In the genomic region with DNA sequence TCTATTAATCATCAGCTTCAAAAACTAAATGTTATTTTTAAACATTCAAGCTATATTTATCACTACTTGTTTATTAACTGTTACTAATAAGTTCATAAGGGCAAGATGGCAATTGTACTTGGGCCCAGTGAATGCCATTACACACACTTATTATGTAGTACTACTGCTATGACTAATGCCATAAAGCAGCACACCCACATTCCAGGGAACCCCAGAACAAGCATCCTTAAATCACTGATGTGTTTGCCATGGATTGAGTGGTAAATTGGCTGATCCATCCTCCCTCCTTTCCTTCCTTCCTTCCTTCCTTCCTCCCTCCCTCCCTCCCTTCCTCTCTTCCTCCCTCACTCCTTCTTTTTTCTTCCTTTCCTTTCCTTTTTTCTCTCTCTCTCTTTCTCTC, we compare ENCODE assay signal across 18 cellular contexts. TPM values are rescaled to one million over a fixed set of nuclear protein-coding genes. Genes with fewer than 3 reads are reported as not detected.
DNase-seq lines count a peak whose midpoint lies in the region; ATAC-seq, FAIRE-seq and TF ChIP-seq lines count a peak whose summit lies in the region.
"Had no signal": no experiment of that assay in that cellular context is flagged by ENCODE, and none has a peak within 500 bp of the region (broad histone marks: within the 10 kb centered on the region; RNA-seq: fewer than 3 reads in every experiment).

No MANE protein-coding gene starts in this region.

- no peak overlapping the region for H3K18ac ChIP-seq in IMR-90 (ENCODE audit: low read depth, low read length)

- no peak overlapping the region for H2BK5ac ChIP-seq in IMR-90 (ENCODE audit: low read depth, low read length, poor library complexity, severe bottlenecking)

- H3K4me2 ChIP-seq in IMR-90 (ENCODE audit: low read depth, low read length), result no peak overlapping the region
- H3K4me2 ChIP-seq in K562 (ENCODE audit: insufficient read depth, low read length), result no peak overlapping the region
- H3K4me2 ChIP-seq: PC-9 had no signal

- intact Hi-C loops in IMR-90 (cut with micrococcal nuclease) (loop anchor here (5.0 kb wide), 2 partner anchors 153 to 268 kb away; no protein-coding TSS in a partner anchor), K562 (cut with micrococcal nuclease) (loop anchor here (5.0 kb wide), 1 partner anchor 38 kb away; no protein-coding TSS in a partner anchor), esophagus muscularis mucosa (cut with DNase I) (no loop called here)

- H3K9ac ChIP-seq in IMR-90 (ENCODE audit: low read depth, low read length), result no peak overlapping the region
- H3K9ac ChIP-seq in K562 (ENCODE audit: insufficient read depth in 1 of 2, low read depth in 2 of 2, low read length in 2 of 2), result no peak overlapping the region

- no peak for TF ChIP-seq POLR2A in IMR-90 (IDR thresholded peaks at IDR 0.05; ENCODE audit: low read depth, low read length)
- no peak for TF ChIP-seq POLR2A in K562 (conservative IDR thresholded peaks at IDR 0.05)
- TF ChIP-seq POLR2A in esophagus muscularis mucosa (IDR thresholded peaks at IDR 0.05; ENCODE audit: low read depth), result no peak

- FAIRE-seq in K562 (lab: Jason Lieb, UNC) (no peak), urothelium cell line (lab: Jason Lieb, UNC) (no peak)
- FAIRE-seq: G401.6 had no signal

- no peak for TF ChIP-seq CTCF in AG10803 (conservative IDR thresholded peaks at IDR 0.05; ENCODE audit: low read length)
- no peak for TF ChIP-seq CTCF in IMR-90 (conservative IDR thresholded peaks at IDR 0.05; ENCODE audit: low read depth, low read length)
- no peak for TF ChIP-seq CTCF in K562 (IDR thresholded peaks at IDR 0.05 in 2 of 3, conservative IDR thresholded peaks at IDR 0.05 in 1 of 3; ENCODE audit: insufficient read depth in 2 of 3, low read depth in 1 of 3, low read length in 3 of 3)
- no peak for TF ChIP-seq CTCF in esophagus muscularis mucosa (IDR thresholded peaks at IDR 0.05)

- H4K8ac ChIP-seq in IMR-90 (ENCODE audit: low read depth in 2 of 2, low read length in 2 of 2), result no peak overlapping the region

- no peaks in the 10 kb centered on the region for H3K4me1 Mint-ChIP-seq in activated naive CD8-positive, alpha-beta T cell treated with anti-CD3 and anti-CD28 coated beads for 36 hours
- H3K4me1 Mint-ChIP-seq: activated B cell treated with CpG ODN at 0.5 μM for 24 hours had no signal

- no peak for TF ChIP-seq EP300 in K562 (IDR thresholded peaks at IDR 0.05; ENCODE audit: low read length)
- TF ChIP-seq EP300 in esophagus muscularis mucosa (IDR thresholded peaks at IDR 0.05), result no peak

- no peaks in the 10 kb centered on the region for H3K27me3 Mint-ChIP-seq in activated naive CD8-positive, alpha-beta T cell treated with anti-CD3 and anti-CD28 coated beads for 36 hours
- H3K27me3 Mint-ChIP-seq: stimulated activated naive CD8-positive, alpha-beta T cell treated with anti-CD3 and anti-CD28 coated beads, Interleukin-15, Interleukin-2, amounts not matched to agents 100 ng/mL and 50 ng/mL, for 24 hours had no signal

- TF ChIP-seq RAD21 in IMR-90 (IDR thresholded peaks at IDR 0.05; ENCODE audit: low read length) (no peak), K562 (CRISPR knock-in tag; conservative IDR thresholded peaks at IDR 0.05 in 1 of 2, IDR thresholded peaks at IDR 0.05 in 1 of 2) (no peak)

- H3K4ac ChIP-seq in IMR-90 (ENCODE audit: low read depth, low read length), result peak overlapping the region; percentile 36; the same call in 1 of the 2 replicates

- H3K4me1 ChIP-seq in IMR-90 (ENCODE audit: control insufficient read depth, insufficient read depth, low read length) (peaks cover 3% of the 10 kb centered on the region), K562 (replicated peaks in 1 of 2; ENCODE audit: control insufficient read depth in 2 of 2, insufficient read depth in 2 of 2, low read length in 2 of 2) (no peaks in the 10 kb centered on the region), esophagus muscularis mucosa (no peaks in the 10 kb centered on the region)
- H3K4me1 ChIP-seq: lower lobe of right lung had no signal

- no peak overlapping the region for H3K4me3 Mint-ChIP-seq in activated naive CD8-positive, alpha-beta T cell treated with anti-CD3 and anti-CD28 coated beads for 36 hours
- H3K4me3 Mint-ChIP-seq: activated B cell treated with CpG ODN at 0.5 μM for 24 hours; natural killer cell treated with Interleukin-12 subunit alpha and Interleukin-12 subunit beta and Interleukin-15 and Interleukin-18, amount 100 ng/mL, for 72 hours; stimulated activated naive CD8-positive, alpha-beta T cell treated with anti-CD3 and anti-CD28 coated beads, Interleukin-15, Interleukin-2, amounts not matched to agents 100 ng/mL and 50 ng/mL, for 24 hours had no signal

- peaks cover 2% of the 10 kb centered on the region for H3K36me3 Mint-ChIP-seq in activated naive CD8-positive, alpha-beta T cell treated with anti-CD3 and anti-CD28 coated beads for 36 hours
- H3K36me3 Mint-ChIP-seq: natural killer cell treated with Interleukin-12 subunit alpha and Interleukin-12 subunit beta and Interleukin-15 and Interleukin-18, amount 100 ng/mL, for 72 hours had no signal

- no peak overlapping the region for H3K56ac ChIP-seq in IMR-90 (ENCODE audit: extremely low read depth, insufficient read depth, low read length)

- no peaks in the 10 kb centered on the region for H3K79me1 ChIP-seq in IMR-90 (ENCODE audit: low read depth in 1 of 2, low read length in 2 of 2)

- H3K4me3 ChIP-seq in AG10803 (ENCODE audit: low read length) (no peak overlapping the region), IMR-90 (ENCODE audit: insufficient read depth, low read depth, low read length) (no peak overlapping the region), K562 (no peak overlapping the region), esophagus muscularis mucosa (no peak overlapping the region)
- H3K4me3 ChIP-seq: ascending aorta, dorsolateral prefrontal cortex, lower lobe of right lung, PC-9 had no signal

- H2AK9ac ChIP-seq in IMR-90 (replicated peaks; ENCODE audit: low read depth, low read length, poor library complexity), result no peak overlapping the region

- H2AFZ ChIP-seq in IMR-90 (replicated peaks; ENCODE audit: low read length, poor library complexity) (no peak overlapping the region), K562 (ENCODE audit: low read depth, low read length) (no peak overlapping the region)
- H2AFZ ChIP-seq: PC-9 had no signal

- POLR2A ChIA-PET in IMR-90 (lab: Charles Lee; ENCODE audit: unreplicated experiment) (interaction anchor here (0.6 kb wide), 1 partner anchor 114 kb away, joined by 8 read pairs; no protein-coding TSS in a partner anchor), K562 (lab: Yijun Ruan, JAX) (no interaction called here)

- H3K9me3 ChIP-seq in IMR-90 (ENCODE audit: control insufficient read depth, insufficient read depth, low read length) (no peaks in the 10 kb centered on the region), K562 (replicated peaks; ENCODE audit: control insufficient read depth, insufficient read depth, low read depth, low read length) (no peaks in the 10 kb centered on the region), esophagus muscularis mucosa (no peaks in the 10 kb centered on the region)
- H3K9me3 ChIP-seq: ascending aorta, lower lobe of right lung had no signal

- H3K27ac ChIP-seq in IMR-90 (ENCODE audit: insufficient read depth, low read length) (no peak overlapping the region), K562 (ENCODE audit: extremely low read depth, low read depth, low read length) (no peak overlapping the region), esophagus muscularis mucosa (replicated peaks in 1 of 4) (no peak overlapping the region)
- H3K27ac ChIP-seq: ascending aorta, dorsolateral prefrontal cortex, lower lobe of right lung, PC-9 had no signal

- ATAC-seq in IMR-90 (ENCODE audit: low read depth) (peak; percentile 37; the same call in 1 of the 2 replicates), K562 (no peak)
- ATAC-seq in activated CD4-positive, CD25-positive, alpha-beta regulatory T cell treated with anti-CD3 and anti-CD28 coated beads, Interleukin-2, amount 50 U/mL, for 24 hours, result no peak
- ATAC-seq: lower lobe of right lung; natural killer cell treated with Interleukin-12 subunit alpha and Interleukin-12 subunit beta and Interleukin-15 and Interleukin-18, amount 100 ng/mL, for 72 hours had no signal

- H3K9me3 Mint-ChIP-seq in activated naive CD8-positive, alpha-beta T cell treated with anti-CD3 and anti-CD28 coated beads for 36 hours, result peaks cover 1% of the 10 kb centered on the region
- H3K9me3 Mint-ChIP-seq: natural killer cell treated with Interleukin-12 subunit alpha and Interleukin-12 subunit beta and Interleukin-15 and Interleukin-18, amount 100 ng/mL, for 72 hours; stimulated activated naive CD8-positive, alpha-beta T cell treated with anti-CD3 and anti-CD28 coated beads, Interleukin-15, Interleukin-2, amounts not matched to agents 100 ng/mL and 50 ng/mL, for 24 hours had no signal

- no peaks in the 10 kb centered on the region for H3K36me3 ChIP-seq in IMR-90 (ENCODE audit: control insufficient read depth, insufficient read depth, low read length)
- H3K36me3 ChIP-seq in K562 (ENCODE audit: control insufficient read depth, insufficient read depth, low read length), result no peaks in the 10 kb centered on the region
- H3K36me3 ChIP-seq in esophagus muscularis mucosa, result no peaks in the 10 kb centered on the region
- H3K36me3 ChIP-seq: ascending aorta, lower lobe of right lung had no signal

- no peaks in the 10 kb centered on the region for H3K27me3 ChIP-seq in IMR-90 (ENCODE audit: control insufficient read depth, insufficient read depth, low read length)
- peaks cover 0 to 1% of the 10 kb centered on the region in 2 experiments; a peak in 2 of 5 replicates for H3K27me3 ChIP-seq in K562 (ENCODE audit: control insufficient read depth in 2 of 2, insufficient read depth in 2 of 2, low read length in 2 of 2)
- H3K27me3 ChIP-seq in esophagus muscularis mucosa, result no peaks in the 10 kb centered on the region
- H3K27me3 ChIP-seq: ascending aorta had no signal

- no peak overlapping the region for H3K14ac ChIP-seq in IMR-90 (replicated peaks; ENCODE audit: low read depth, low read length)

- H4K20me1 ChIP-seq in IMR-90 (ENCODE audit: insufficient read depth, low read length) (no peaks in the 10 kb centered on the region), K562 (replicated peaks; ENCODE audit: control insufficient read depth, insufficient read depth, low read length) (no peaks in the 10 kb centered on the region)

- H2BK120ac ChIP-seq in IMR-90 (ENCODE audit: low read depth, low read length), result no peak overlapping the region

- in situ Hi-C loops in IMR-90 (cut with MboI; ENCODE audit: low sequenced_read_pairs), result no loop called here
- in situ Hi-C loops in K562 (cut with MboI), result no loop called here

- H3K9me1 ChIP-seq in IMR-90 (ENCODE audit: insufficient read depth, low read length) (peaks cover 5% of the 10 kb centered on the region), K562 (ENCODE audit: control insufficient read depth, insufficient read depth, low read length) (no peaks in the 10 kb centered on the region)

- H3K79me2 ChIP-seq in K562 (ENCODE audit: control insufficient read depth, insufficient read depth, low read length), result no peaks in the 10 kb centered on the region

- no TSS peak for BruUV-seq in IMR-90 (replicated peaks; lab: Mats Ljungman, UMichigan)
- no TSS peak for BruUV-seq in K562 (replicated peaks; lab: Mats Ljungman, UMichigan)

- H3K23ac ChIP-seq in IMR-90 (ENCODE audit: low read depth, low read length), result no peak overlapping the region

- H2BK15ac ChIP-seq in IMR-90 (ENCODE audit: low read depth, low read length), result no peak overlapping the region

- H4K5ac ChIP-seq in IMR-90 (ENCODE audit: low read depth, low read length), result no peak overlapping the region

- peak overlapping the region; percentile 48; the same call in 1 of the 2 replicates for H2AK5ac ChIP-seq in IMR-90 (ENCODE audit: low read depth, low read length)

- DNase-seq in AG10803 (ENCODE audit: low read depth), result peak; percentile 56
- DNase-seq in IMR-90, result no peak
- DNase-seq in K562 (ENCODE audit: extremely low read depth in 1 of 4, low spot score in 3 of 4), result no peak
- peak; percentile 11 for DNase-seq in glomerular visceral epithelial cell (ENCODE audit: extremely low spot score)
- DNase-seq in esophagus muscularis mucosa (ENCODE audit: extremely low spot score), result no peak
- no peak for DNase-seq in activated naive CD8-positive, alpha-beta T cell treated with anti-CD3 and anti-CD28 coated beads for 36 hours
- DNase-seq in urothelium cell line (ENCODE audit: low spot score), result no peak
- DNase-seq: activated B cell treated with CpG ODN at 0.5 μM for 24 hours, dorsolateral prefrontal cortex, lower lobe of right lung, NCI-H2029 treated with DMSO at 0.1 percent for 48 hours had no signal

- H2BK20ac ChIP-seq in IMR-90 (ENCODE audit: low read depth, low read length), result no peak overlapping the region

- dilution Hi-C loops in IMR-90 (cut with HindIII; ENCODE audit: low sequenced_read_pairs, unreplicated experiment), result no loop called here

- H4K91ac ChIP-seq in IMR-90 (ENCODE audit: insufficient read depth, low read depth, low read length), result no peak overlapping the region

- no peak overlapping the region for H3K27ac Mint-ChIP-seq in activated naive CD8-positive, alpha-beta T cell treated with anti-CD3 and anti-CD28 coated beads for 36 hours
- H3K27ac Mint-ChIP-seq: activated B cell treated with CpG ODN at 0.5 μM for 24 hours; natural killer cell treated with Interleukin-12 subunit alpha and Interleukin-12 subunit beta and Interleukin-15 and Interleukin-18, amount 100 ng/mL, for 72 hours; progenitor cell of endocrine pancreas; stimulated activated naive CD8-positive, alpha-beta T cell treated with anti-CD3 and anti-CD28 coated beads, Interleukin-15, Interleukin-2, amounts not matched to agents 100 ng/mL and 50 ng/mL, for 24 hours had no signal

- CTCF ChIA-PET in IMR-90 (lab: Yijun Ruan, JAX), result interaction anchor here (1.0 kb wide), 1 partner anchor 208 kb away, joined by 3 read pairs; no protein-coding TSS in a partner anchor
- CTCF ChIA-PET in K562 (lab: Yijun Ruan, JAX; ENCODE audit: low intra/inter-chr PET ratio), result no interaction called here

RNA-seq across cellular contexts. Expression of gene RSU1, which starts 37.4 kb away (rescaled TPM):
- total RNA-seq in IMR-90 (2012; rRNA removed) (104 and 134 TPM in 2 replicates), K562 (2014; rRNA removed) (18.8 and 26.1 TPM in 2 replicates), K562 (2014; rRNA removed; fragmentation: Illumina TruSeq; extraction: Trizol) (28.7 and 28.9 TPM in 2 replicates), K562 (2015; rRNA removed; fragmentation: Illumina TruSeq; extraction: Trizol) (29.9 and 31.5 TPM in 2 replicates), K562 (2021) (27.7 and 29.1 TPM in 2 replicates), esophagus muscularis mucosa (100 to 1,000 TPM in 2 of 4 donors, 10 to 100 TPM in 2; 56.9 to 146 (median 90.7) TPM)
- polyA plus RNA-seq in IMR-90 (2012; rRNA removed) (148 TPM in 2 replicates), K562 (2011; rRNA removed) (43.6 and 45.2 TPM in 2 replicates), K562 (2014; fragmentation: Illumina TruSeq; extraction: Trizol) (44.8 and 61.1 TPM in 2 replicates), K562 (2014; fragmentation: Nextera tagmentation; extraction: Ambion mirVana) (10 to 100 TPM; 60.0 to 67.3 TPM), K562 (2014; rRNA removed) (28.8 and 37.2 TPM in 2 replicates)
- 56.7 and 105 TPM in 2 replicates for polyA plus RNA-seq in IMR-90 (2012; cell fraction: cytosol; rRNA removed)
- 16.1 and 66.8 TPM in 2 replicates for polyA plus RNA-seq in IMR-90 (2012; cell fraction: nucleus; rRNA removed; ENCODE audit: low replicate concordance)
- 20.2 and 20.9 TPM in 2 replicates for total RNA-seq in K562 (2011; cell fraction: chromatin; rRNA removed; ENCODE audit: low replicate concordance)
- 6.5 and 12.8 TPM in 2 replicates for total RNA-seq in K562 (2011; cell fraction: nucleolus; rRNA removed)
- 11.2 and 12.5 TPM in 2 replicates for total RNA-seq in K562 (2011; cell fraction: nucleoplasm; rRNA removed)
- 33.6 and 39.3 TPM in 2 replicates for polyA plus RNA-seq in K562 (2011; cell fraction: cytosol; rRNA removed)
- 13.3 and 17.7 TPM in 2 replicates for polyA plus RNA-seq in K562 (2011; cell fraction: nucleus; rRNA removed)
- 25.3 and 34.6 TPM in 2 replicates for polyA plus RNA-seq in K562 (2012)
- polyA minus RNA-seq in K562 (2011; rRNA and poly(A)+ RNA removed), result 34.7 and 35.3 TPM in 2 replicates
- 13.1 and 19.8 TPM in 2 replicates for polyA minus RNA-seq in K562 (2011; cell fraction: cytosol; rRNA and poly(A)+ RNA removed)
- 4.3 and 9.9 TPM in 2 replicates for polyA minus RNA-seq in K562 (2011; cell fraction: nucleus; rRNA and poly(A)+ RNA removed)
- 10 to 100 TPM; 56.7 to 59.5 TPM for total RNA-seq in activated naive CD8-positive, alpha-beta T cell treated with anti-CD3 and anti-CD28 coated beads for 36 hours

Comparison
In these comparisons a context has a peak if more than half of its experiments do, and no peak if none do; other contexts are left out.
1. DNase-seq: peak in AG10803 (single experiment) and glomerular visceral epithelial cell (single experiment); none in IMR-90 (single experiment), K562 (0 of 4), esophagus muscularis mucosa (single experiment), activated naive CD8-positive, alpha-beta T cell treated with anti-CD3 and anti-CD28 coated beads for 36 hours (single experiment) and urothelium cell line (single experiment).